In genomic region chr6:24329022-24329421, GRCh38 we compare ENCODE assay signal across 22 cellular contexts. TPM values are rescaled to one million over a fixed set of nuclear protein-coding genes. Genes with fewer than 3 reads are reported as not detected.
"Had no signal": no experiment of that assay in that cellular context is flagged by ENCODE, and none has a peak within 500 bp of the region (broad histone marks: within the 10 kb centered on the region; RNA-seq: fewer than 3 reads in every experiment).

No MANE protein-coding gene starts in this region.

- H3K27me3 ChIP-seq: breast epithelium, colonic mucosa, dorsolateral prefrontal cortex, hepatocyte, sigmoid colon, tibial artery had no signal

- H3K4me1 ChIP-seq: breast epithelium, colonic mucosa, sigmoid colon, tibial artery had no signal

- H3K27ac ChIP-seq: breast epithelium, colonic mucosa, dorsolateral prefrontal cortex, hepatocyte, sigmoid colon, tibial artery had no signal

- H3K27ac Mint-ChIP-seq: activated CD8-positive, alpha-beta T cell treated with anti-CD3 and anti-CD28 coated beads, Interleukin-2, amount 10 ng/mL, durations not matched to agents 7 days and 5 days; activated naive CD8-positive, alpha-beta T cell; activated T-helper 1 cell treated with anti-CD3 and anti-CD28 coated beads, Interleukin-12 subunit alpha, Interleukin-12 subunit beta, Interleukin-2, Interleukin-4 antibody, amounts not matched to agents 30 ng/mL and 10 ng/mL and 1 ng/mL, durations not matched to agents 14 hours and 24 hours and 36 hours; effector memory CD8-positive, alpha-beta T cell; nephron progenitor cell had no signal

- H3K36me3 ChIP-seq: breast epithelium, colonic mucosa, sigmoid colon, tibial artery had no signal

- ATAC-seq: activated CD8-positive, alpha-beta T cell treated with anti-CD3 and anti-CD28 coated beads, Interleukin-2, amount 10 ng/mL, durations not matched to agents 7 days and 5 days; effector memory CD8-positive, alpha-beta T cell; esophagus mucosa; left cardiac atrium had no signal

- H3K9me3 ChIP-seq: breast epithelium, colonic mucosa, sigmoid colon, tibial artery had no signal

- H3K4me3 ChIP-seq: breast epithelium, colonic mucosa, dorsolateral prefrontal cortex, hepatocyte, sigmoid colon, tibial artery had no signal

- H3K4me3 Mint-ChIP-seq: activated CD8-positive, alpha-beta T cell treated with anti-CD3 and anti-CD28 coated beads, Interleukin-2, amount 10 ng/mL, durations not matched to agents 7 days and 5 days; activated naive CD8-positive, alpha-beta T cell; activated T-helper 1 cell treated with anti-CD3 and anti-CD28 coated beads, Interleukin-12 subunit alpha, Interleukin-12 subunit beta, Interleukin-2, Interleukin-4 antibody, amounts not matched to agents 30 ng/mL and 10 ng/mL and 1 ng/mL, durations not matched to agents 14 hours and 24 hours and 36 hours; effector memory CD8-positive, alpha-beta T cell; nephron progenitor cell had no signal

- DNase-seq: activated CD4-positive, alpha-beta T cell treated with anti-CD3 and anti-CD28 coated beads for 1 hour; activated CD4-positive, alpha-beta T cell treated with anti-CD3 and anti-CD28 coated beads, Interleukin-2, amount 50 U/mL, for 1 hour; activated CD8-positive, alpha-beta T cell treated with anti-CD3 and anti-CD28 coated beads, Interleukin-2, amount 10 ng/mL, durations not matched to agents 7 days and 5 days; activated gamma-delta T cell treated with Interleukin-2 at 50 U/mL for 16 hours; colonic mucosa; dorsolateral prefrontal cortex; effector memory CD8-positive, alpha-beta T cell; glutamatergic neuron; left cardiac atrium; nephron progenitor cell; nucleus accumbens; sigmoid colon; stimulated activated CD4-positive, alpha-beta T cell treated with anti-CD3 and anti-CD28 coated beads, Interleukin-4, amount 100 ng/mL, for 1 hour; stimulated activated naive CD4-positive, alpha-beta T cell treated with Interleukin-2 at 50 U/mL for 16 hours; tibial artery had no signal

- H3K36me3 Mint-ChIP-seq: activated naive CD8-positive, alpha-beta T cell had no signal

- H3K9me3 Mint-ChIP-seq: activated T-helper 1 cell treated with anti-CD3 and anti-CD28 coated beads, Interleukin-12 subunit alpha, Interleukin-12 subunit beta, Interleukin-2, Interleukin-4 antibody, amounts not matched to agents 30 ng/mL and 10 ng/mL and 1 ng/mL, durations not matched to agents 14 hours and 24 hours and 36 hours; effector memory CD8-positive, alpha-beta T cell had no signal

RNA-seq across cellular contexts. Expression of gene DCDC2, which starts 28.8 kb away (rescaled TPM):
- total RNA-seq: activated CD8-positive, alpha-beta T cell treated with anti-CD3 and anti-CD28 coated beads, Interleukin-2, amount 10 ng/mL, durations not matched to agents 7 days and 5 days; activated T-helper 1 cell treated with anti-CD3 and anti-CD28 coated beads, Interleukin-12 subunit alpha, Interleukin-12 subunit beta, Interleukin-2, Interleukin-4 antibody, amounts not matched to agents 30 ng/mL and 10 ng/mL and 1 ng/mL, durations not matched to agents 14 hours and 24 hours and 36 hours; endothelial cell of umbilical vein; esophagus mucosa; T-helper 2 cell treated with Interferon-gamma antibody and Interleukin-4, amounts not matched to agents 100 ng/mL and 5 ng/mL, for 36 hours had no signal
- polyA plus RNA-seq: endothelial cell of umbilical vein had no signal
